ENCODE assay signal across 9 cellular contexts in the genomic region with DNA sequence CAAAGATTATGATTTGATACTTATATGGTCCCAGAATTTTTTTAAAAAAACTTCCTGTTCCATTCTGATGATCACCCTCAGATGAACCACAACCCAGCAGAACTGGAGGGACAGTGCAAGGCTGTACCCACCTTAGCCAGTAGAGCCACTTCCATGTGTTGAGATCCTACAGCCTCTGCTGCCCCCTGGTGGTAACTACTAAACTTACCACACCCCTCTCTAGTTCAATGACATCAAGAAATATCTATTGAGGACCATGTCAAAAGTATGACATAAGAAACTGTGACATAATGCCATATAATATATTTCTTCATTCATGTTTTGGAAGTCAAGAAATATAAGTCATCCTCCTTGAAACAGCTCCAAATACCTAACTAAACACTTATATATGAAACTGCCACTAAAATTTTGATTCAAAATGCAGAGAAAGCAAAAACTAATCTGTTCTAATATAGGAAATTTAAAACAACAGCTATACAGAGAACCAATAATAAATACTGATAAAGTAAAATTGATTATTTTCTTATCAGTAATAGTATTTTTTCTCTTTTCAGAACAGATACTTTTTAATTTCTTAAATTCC.
A peak's percentile ranks its signal among the peaks of the same experiment; 100 is the strongest.
DNase-seq lines count a peak whose midpoint lies in the region; ATAC-seq and TF ChIP-seq lines count a peak whose summit lies in the region.
"Had no signal": no experiment of that assay in that cellular context is flagged by ENCODE, and none has a peak within 500 bp of the region (broad histone marks: within the 10 kb centered on the region; RNA-seq: fewer than 3 reads in every experiment).

No MANE protein-coding gene starts in this region.

- CTCF ChIA-PET in activated B cell treated with CpG ODN at 0.5 μM for 24 hours (lab: Charles Lee): interaction anchor here (1.0 to 2.1 kb wide), 5 partner anchors 430 to 778 kb away, joined by 3 to 16 read pairs (median 6); no protein-coding TSS in a partner anchor

- H3K4me3 ChIP-seq in kidney epithelial cell (ENCODE audit: low read depth, low read length): no peak overlapping the region

- H3K27me3 Mint-ChIP-seq in activated B cell treated with CpG ODN at 0.5 μM for 24 hours: peaks cover 2% of the 10 kb centered on the region
- H3K27me3 Mint-ChIP-seq: IgD-negative memory B cell had no signal

- intact Hi-C loops in activated B cell treated with CpG ODN at 0.5 μM for 24 hours (cut with micrococcal nuclease): loop anchor here (1.0 kb wide), 3 partner anchors 430 to 603 kb away; no protein-coding TSS in a partner anchor

- ATAC-seq in GM18870 (IDR thresholded peaks at IDR 0.05; ENCODE audit: unreplicated experiment): peak; percentile 100
- peak; percentile 97 for ATAC-seq in HG03095 (IDR thresholded peaks at IDR 0.05; ENCODE audit: unreplicated experiment)
- peak; percentile 71 for ATAC-seq in activated B cell treated with CpG ODN at 0.5 μM for 24 hours (ENCODE audit: low read depth)

- H3K36me3 ChIP-seq in kidney epithelial cell (ENCODE audit: control insufficient read depth, insufficient read depth, low read length): no peaks in the 10 kb centered on the region

- TF ChIP-seq CTCF in activated B cell treated with CpG ODN at 0.5 μM for 24 hours (IDR thresholded peaks at IDR 0.05) (peak; percentile 24), kidney epithelial cell (IDR thresholded peaks at IDR 0.05; ENCODE audit: insufficient read depth, low read length, poor library complexity, severe bottlenecking) (peak; percentile 78)

- H3K4me1 Mint-ChIP-seq in activated B cell treated with CpG ODN at 0.5 μM for 24 hours: no peaks in the 10 kb centered on the region
- H3K4me1 Mint-ChIP-seq: IgD-negative memory B cell had no signal

- no peaks in the 10 kb centered on the region for H3K9me3 Mint-ChIP-seq in activated B cell treated with CpG ODN at 0.5 μM for 24 hours
- H3K9me3 Mint-ChIP-seq: IgD-negative memory B cell had no signal

- no peaks in the 10 kb centered on the region for H3K36me3 Mint-ChIP-seq in activated B cell treated with CpG ODN at 0.5 μM for 24 hours (ENCODE audit: low read depth)
- H3K36me3 Mint-ChIP-seq: IgD-negative memory B cell had no signal

- H3K27ac Mint-ChIP-seq in activated B cell treated with CpG ODN at 0.5 μM for 24 hours: no peak overlapping the region

- H3K4me3 Mint-ChIP-seq in activated B cell treated with CpG ODN at 0.5 μM for 24 hours: no peak overlapping the region
- H3K4me3 Mint-ChIP-seq: IgD-negative memory B cell had no signal

- POLR2A ChIA-PET in activated B cell treated with CpG ODN at 0.5 μM for 24 hours (lab: Charles Lee): no interaction called here

- H3K27me3 ChIP-seq in kidney epithelial cell (ENCODE audit: control insufficient read depth, insufficient read depth, low read length): no peaks in the 10 kb centered on the region

- H3K27ac ChIP-seq in caudate nucleus (ENCODE audit: low read depth, low read length): no peak overlapping the region

- peak; percentile 72 for DNase-seq in AG20443 (ENCODE audit: low spot score)
- DNase-seq in NCI-H2171 (lab: John Stamatoyannopoulos, UW): peak; percentile 62
- no peak for DNase-seq in activated B cell treated with CpG ODN at 0.5 μM for 24 hours
- peak in 57 of 61 donors; percentile 1 to 83 (median 38) for DNase-seq in caudate nucleus (lab: John Stamatoyannopoulos, UW)
- peak; percentile 37 for DNase-seq in kidney epithelial cell (ENCODE audit: low read depth)
- peak; percentile 42 for DNase-seq in stimulated activated CD4-positive, alpha-beta T cell treated with anti-CD3 and anti-CD28 coated beads, Interleukin-2, amount 100 ng/mL, for 4 hours (ENCODE audit: low read depth)
